Comparison of ENCODE assay signal across 8 cellular contexts in the genomic region with DNA sequence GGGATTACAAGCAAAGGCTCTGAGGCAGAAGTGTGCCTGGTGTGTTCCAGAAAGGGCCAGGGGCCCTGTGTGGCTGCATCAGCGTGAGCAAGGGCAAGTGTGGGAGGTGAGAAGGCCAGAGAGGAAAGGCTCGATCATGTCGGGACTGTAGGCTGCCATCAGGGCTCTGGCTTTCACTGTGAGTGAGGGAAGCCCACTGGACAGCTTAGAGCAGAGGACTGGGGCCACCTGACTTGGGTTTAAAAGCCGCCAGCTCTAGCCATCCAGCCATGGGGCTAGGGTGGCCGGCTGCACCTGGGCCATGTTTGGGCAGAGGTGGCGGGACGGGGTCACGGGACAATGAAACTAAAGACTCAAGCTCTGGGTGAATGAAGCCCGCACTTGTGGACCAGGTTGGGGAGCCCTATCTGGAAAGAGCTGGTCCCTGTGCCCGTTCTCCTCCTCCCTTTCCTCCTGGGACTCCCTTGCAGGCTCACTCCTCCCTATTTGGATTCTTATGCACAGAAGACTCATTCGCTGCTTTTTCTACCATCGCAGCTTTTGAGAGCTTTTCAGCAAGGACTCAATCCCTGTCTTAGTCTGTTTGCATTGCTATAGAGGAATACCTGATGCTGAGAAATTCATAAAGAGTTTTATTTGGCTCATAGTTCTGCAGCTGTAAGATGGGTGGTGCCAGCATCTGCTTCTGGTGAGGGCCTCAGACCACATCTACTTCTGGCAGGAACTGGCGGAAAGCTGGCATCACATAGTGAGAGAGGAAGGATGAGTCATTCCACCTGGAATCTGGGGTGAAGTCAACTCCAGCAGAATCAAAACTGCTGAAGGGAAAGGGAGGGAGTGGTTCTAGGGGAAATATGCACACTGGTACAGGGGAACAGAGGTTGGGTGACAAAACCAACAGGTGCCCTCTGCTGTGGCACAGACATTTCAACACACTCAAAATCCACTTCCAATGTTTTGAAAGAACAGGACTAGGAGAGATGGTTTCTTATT. TPM values are rescaled to one million over a fixed set of nuclear protein-coding genes. Genes with fewer than 3 reads are reported as not detected.
DNase-seq lines count a peak whose midpoint lies in the region; ATAC-seq and TF ChIP-seq lines count a peak whose summit lies in the region.
"Had no signal": no experiment of that assay in that cellular context is flagged by ENCODE, and none has a peak within 500 bp of the region (broad histone marks: within the 10 kb centered on the region; RNA-seq: fewer than 3 reads in every experiment).

No MANE protein-coding gene starts in this region.

- TF ChIP-seq EP300 in gastroesophageal sphincter (IDR thresholded peaks at IDR 0.05): no peak

- intact Hi-C loops in PC-3 (cut with micrococcal nuclease): loop anchor here (1.0 kb wide), 1 partner anchor 7 kb away; no protein-coding TSS in a partner anchor

- peaks cover 6% of the 10 kb centered on the region for H3K4me1 Mint-ChIP-seq in activated T-cell treated with anti-CD3 and anti-CD28 coated beads, Interleukin-2, amount 50 U/mL, for 4 hours (ENCODE audit: low read depth)

- H3K27me3 Mint-ChIP-seq in activated T-cell treated with anti-CD3 and anti-CD28 coated beads, Interleukin-2, amount 50 U/mL, for 4 hours (ENCODE audit: low read depth): peaks cover 6% of the 10 kb centered on the region

- no peak overlapping the region for H3K9ac ChIP-seq in PC-3 (ENCODE audit: low read length)

- ATAC-seq in PC-3: peak; percentile 76
- peak; percentile 28 for ATAC-seq in gastroesophageal sphincter
- no peak for ATAC-seq in GM19351 (IDR thresholded peaks at IDR 0.05; ENCODE audit: unreplicated experiment)
- no peak for ATAC-seq in activated T-cell treated with anti-CD3 and anti-CD28 coated beads, Interleukin-2, amount 50 U/mL, for 4 hours
- ATAC-seq in HG03565 (IDR thresholded peaks at IDR 0.05; ENCODE audit: unreplicated experiment): no peak

- POLR2A ChIA-PET in PC-3 (lab: Charles Lee; ENCODE audit: unreplicated experiment): interaction anchor here (0.5 kb wide), 1 partner anchor 104 kb away, joined by 5 read pairs; no protein-coding TSS in a partner anchor

- DNase-seq in CD1c-positive myeloid dendritic cell (ENCODE audit: extremely low spot score): peak; percentile 6
- peak; percentile 94 for DNase-seq in PC-3
- DNase-seq in activated T-cell treated with anti-CD3 and anti-CD28 coated beads, Interleukin-2, amount 50 U/mL, for 4 hours: no peak
- DNase-seq: DND-41, NCI-H1436 had no signal

- peak overlapping the region; percentile 54 for H3K27ac ChIP-seq in PC-3 (ENCODE audit: low read length)
- H3K27ac ChIP-seq in gastroesophageal sphincter: peak overlapping the region in 3 of 4 donors; percentile 24 to 33 (median 27)

- no peaks in the 10 kb centered on the region for H3K36me3 ChIP-seq in PC-3 (ENCODE audit: low read depth, low read length)
- H3K36me3 ChIP-seq in gastroesophageal sphincter: no peaks in the 10 kb centered on the region

- no peaks in the 10 kb centered on the region for H4K20me1 ChIP-seq in PC-3 (ENCODE audit: low read length)

- 21 to 89% methylated on average over 2 to 3 of the region's 13 CpGs for WGBS in gastroesophageal sphincter (ENCODE audit: low coverage in 1 of 2), 2 donors

- H3K79me2 ChIP-seq in PC-3 (ENCODE audit: low read length): no peaks in the 10 kb centered on the region

- H3K4me1 ChIP-seq in PC-3 (ENCODE audit: insufficient read depth, low read length): peaks cover 67% of the 10 kb centered on the region
- H3K4me1 ChIP-seq in gastroesophageal sphincter: peaks cover 0 to 10% (median 0%) of the 10 kb centered on the region in 3 donors

- no peaks in the 10 kb centered on the region for H3K27me3 ChIP-seq in PC-3 (ENCODE audit: low read length)
- H3K27me3 ChIP-seq in gastroesophageal sphincter: no peaks in the 10 kb centered on the region

- BruUV-seq in PC-3 (replicated peaks; lab: Mats Ljungman, UMichigan): TSS peak; percentile 55

- no peak overlapping the region for H2AFZ ChIP-seq in PC-3 (ENCODE audit: low read length)

- H3K9me2 ChIP-seq in PC-3 (replicated peaks; ENCODE audit: low read length): no peaks in the 10 kb centered on the region

- H3K4me3 ChIP-seq in PC-3 (ENCODE audit: low read length) (no peak overlapping the region; the same call in 1 of the 2 replicates), gastroesophageal sphincter (no peak overlapping the region)

- H3K9me3 ChIP-seq in PC-3 (ENCODE audit: low read length) (no peaks in the 10 kb centered on the region), gastroesophageal sphincter (no peaks in the 10 kb centered on the region)

- H3K4me2 ChIP-seq in PC-3 (ENCODE audit: low read length): peak overlapping the region; percentile 48

- CTCF ChIA-PET in PC-3 (lab: Charles Lee): no interaction called here

- no peaks in the 10 kb centered on the region for H3K9me3 Mint-ChIP-seq in activated T-cell treated with anti-CD3 and anti-CD28 coated beads, Interleukin-2, amount 50 U/mL, for 4 hours

- TF ChIP-seq POLR2A in gastroesophageal sphincter (IDR thresholded peaks at IDR 0.05): no peak

- H3K4me3 Mint-ChIP-seq in activated T-cell treated with anti-CD3 and anti-CD28 coated beads, Interleukin-2, amount 50 U/mL, for 4 hours: no peak overlapping the region

- no peaks in the 10 kb centered on the region for H3F3A ChIP-seq in PC-3 (ENCODE audit: low read length, unreplicated experiment)

- no peak for TF ChIP-seq CTCF in PC-3 (conservative IDR thresholded peaks at IDR 0.05; ENCODE audit: low read depth, low read length)
- TF ChIP-seq CTCF in gastroesophageal sphincter (IDR thresholded peaks at IDR 0.05): no peak

- H3K36me3 Mint-ChIP-seq in activated T-cell treated with anti-CD3 and anti-CD28 coated beads, Interleukin-2, amount 50 U/mL, for 4 hours (ENCODE audit: insufficient read depth): no peaks in the 10 kb centered on the region

RNA-seq across cellular contexts. Expression of a gene that starts 15.3 kb away (rescaled TPM):
- total RNA-seq in PC-3 (2014; rRNA removed) (not detected in 2 replicates), gastroesophageal sphincter (not detected)
- not detected for total RNA-seq in activated T-cell treated with anti-CD3 and anti-CD28 coated beads, Interleukin-2, amount 50 U/mL, for 4 hours

RNA-seq across cellular contexts. Expression of a gene that starts 18.8 kb away (rescaled TPM):
- not detected in 2 replicates for total RNA-seq in PC-3 (2014; rRNA removed)
- total RNA-seq in gastroesophageal sphincter: not detected
- not detected for total RNA-seq in activated T-cell treated with anti-CD3 and anti-CD28 coated beads, Interleukin-2, amount 50 U/mL, for 4 hours

RNA-seq across cellular contexts. Expression of a gene that starts 49.6 kb away (rescaled TPM):
- total RNA-seq in PC-3 (2014; rRNA removed): not detected in 2 replicates
- not detected for total RNA-seq in gastroesophageal sphincter
- 1 to 10 TPM in 1 of 3 donors, not detected in 2; 6.1 TPM for total RNA-seq in activated T-cell treated with anti-CD3 and anti-CD28 coated beads, Interleukin-2, amount 50 U/mL, for 4 hours

RNA-seq across cellular contexts. Expression of a gene that starts 56.3 kb away (rescaled TPM):
- total RNA-seq in PC-3 (2014; rRNA removed): 34.3 and 39.6 TPM in 2 replicates
- 10 to 100 TPM; 14.0 to 22.6 (median 15.2) TPM for total RNA-seq in gastroesophageal sphincter
- total RNA-seq in activated T-cell treated with anti-CD3 and anti-CD28 coated beads, Interleukin-2, amount 50 U/mL, for 4 hours: 10 to 100 TPM; 44.3 to 51.6 (median 45.3) TPM

RNA-seq across cellular contexts. Expression of a gene that starts 57.1 kb away (rescaled TPM):
- total RNA-seq in PC-3 (2014; rRNA removed): 121 and 147 TPM in 2 replicates
- 10 to 100 TPM; 15.9 to 26.0 (median 22.1) TPM for total RNA-seq in gastroesophageal sphincter
- 100 to 1,000 TPM; 101 to 105 (median 102) TPM for total RNA-seq in activated T-cell treated with anti-CD3 and anti-CD28 coated beads, Interleukin-2, amount 50 U/mL, for 4 hours

Comparison
In these comparisons a context has a peak if more than half of its experiments do, and no peak if none do; other contexts are left out.
1. ATAC-seq: peak in PC-3 (single experiment) and gastroesophageal sphincter (single experiment); none in GM19351 (single experiment), activated T-cell treated with anti-CD3 and anti-CD28 coated beads, Interleukin-2, amount 50 U/mL, for 4 hours (0 of 2) and HG03565 (single experiment).